In genomic region chr3:128051459-128051836, GRCh38 we compare ENCODE assay signal across 8 cellular contexts. TPM values are rescaled to one million over a fixed set of nuclear protein-coding genes. Genes with fewer than 3 reads are reported as not detected.
DNase-seq lines count a peak whose midpoint lies in the region; ATAC-seq lines count a peak whose summit lies in the region.

No MANE protein-coding gene starts in this region.

- H3K36me3 ChIP-seq in ACC112 (ENCODE audit: insufficient read depth, low read length) (peaks cover 23% of the 10 kb centered on the region), HAP-1 (replicated peaks) (peaks cover 38% of the 10 kb centered on the region)

- H3K4me1 Mint-ChIP-seq in stimulated activated naive B cell treated with anti-CD40 and anti-IgM and Interleukin-4, amounts not matched to agents 10 μg/mL and 1 μg/mL and 100 μg/mL, for 72 hours: peaks cover 25 to 39% of the 10 kb centered on the region in 2 donors

- H2AFZ ChIP-seq in ACC112 (ENCODE audit: low read length, unreplicated experiment): peak overlapping the region; percentile 99

- peak overlapping the region; percentile 100 for H3K4me3 ChIP-seq in ACC112 (ENCODE audit: low read depth, low read length)
- peak overlapping the region; percentile 93 for H3K4me3 ChIP-seq in HAP-1

- peaks cover 0 to 6% of the 10 kb centered on the region in 2 donors for H3K27me3 Mint-ChIP-seq in stimulated activated naive B cell treated with anti-CD40 and anti-IgM and Interleukin-4, amounts not matched to agents 10 μg/mL and 1 μg/mL and 100 μg/mL, for 72 hours

- peak overlapping the region; percentile 89 to 94 for H3K4me3 Mint-ChIP-seq in stimulated activated naive B cell treated with anti-CD40 and anti-IgM and Interleukin-4, amounts not matched to agents 10 μg/mL and 1 μg/mL and 100 μg/mL, for 72 hours

- DNase-seq in HAP-1 (ENCODE audit: low spot score in 2 of 2) (no peak), iPS-NIHi11 (ENCODE audit: low spot score) (peak; percentile 30), HK-2 (ENCODE audit: unreplicated experiment) (no peak)
- no peak for DNase-seq in activated naive CD4-positive, alpha-beta T cell treated with anti-CD3 and anti-CD28 coated beads, Interleukin-2, amount 50 U/mL, for 72 hours (ENCODE audit: low spot score in 2 of 2)
- no peak for DNase-seq in stimulated activated naive B cell treated with anti-CD40 and anti-IgM and Interleukin-4, amounts not matched to agents 10 μg/mL and 1 μg/mL and 100 μg/mL, for 72 hours
- DNase-seq in stimulated activated CD4-positive, alpha-beta T cell treated with anti-CD3 and anti-CD28 coated beads, Interleukin-12 subunit alpha, Interleukin-12 subunit beta, amount 100 ng/mL, for 4 hours: no peak

- no peak for ATAC-seq in activated naive CD4-positive, alpha-beta T cell treated with anti-CD3 and anti-CD28 coated beads, Interleukin-2, amount 50 U/mL, for 72 hours
- no peak for ATAC-seq in stimulated activated naive B cell treated with anti-CD40 and anti-IgM and Interleukin-4, amounts not matched to agents 10 μg/mL and 1 μg/mL and 100 μg/mL, for 72 hours (replicated peaks)
- no peak for ATAC-seq in HG02571 (IDR thresholded peaks at IDR 0.05; ENCODE audit: unreplicated experiment)

- peaks cover 32% of the 10 kb centered on the region for H3K4me1 ChIP-seq in ACC112 (ENCODE audit: control insufficient read depth, insufficient read depth, low read length, unreplicated experiment)
- peaks cover 18% of the 10 kb centered on the region for H3K4me1 ChIP-seq in HAP-1

- peak overlapping the region; percentile 60 for H3K27ac ChIP-seq in ACC112 (ENCODE audit: low read depth, low read length)

- H3K27me3 ChIP-seq in ACC112 (ENCODE audit: insufficient read depth, low read length): no peaks in the 10 kb centered on the region
- H3K27me3 ChIP-seq in HAP-1 (ENCODE audit: low read depth): no peaks in the 10 kb centered on the region; the same call in 1 of the 2 replicates

- no peaks in the 10 kb centered on the region for H3K9me3 ChIP-seq in HAP-1

- H3K9me3 Mint-ChIP-seq in activated naive CD4-positive, alpha-beta T cell treated with anti-CD3 and anti-CD28 coated beads, Interleukin-2, amount 50 U/mL, for 72 hours: no peaks in the 10 kb centered on the region
- H3K9me3 Mint-ChIP-seq in stimulated activated naive B cell treated with anti-CD40 and anti-IgM and Interleukin-4, amounts not matched to agents 10 μg/mL and 1 μg/mL and 100 μg/mL, for 72 hours: no peaks in the 10 kb centered on the region

- H3K36me3 Mint-ChIP-seq in activated naive CD4-positive, alpha-beta T cell treated with anti-CD3 and anti-CD28 coated beads, Interleukin-2, amount 50 U/mL, for 72 hours: peaks cover 34 to 40% of the 10 kb centered on the region in 2 donors
- peaks cover 22 to 32% of the 10 kb centered on the region in 2 donors for H3K36me3 Mint-ChIP-seq in stimulated activated naive B cell treated with anti-CD40 and anti-IgM and Interleukin-4, amounts not matched to agents 10 μg/mL and 1 μg/mL and 100 μg/mL, for 72 hours

- in situ Hi-C loops in HAP-1 (cut with MboI; ENCODE audit: low sequenced_read_pairs): no loop called here

- H3K27ac Mint-ChIP-seq in activated naive CD4-positive, alpha-beta T cell treated with anti-CD3 and anti-CD28 coated beads, Interleukin-2, amount 50 U/mL, for 72 hours: peak overlapping the region; percentile 97 to 98
- peak overlapping the region; percentile 84 for H3K27ac Mint-ChIP-seq in stimulated activated naive B cell treated with anti-CD40 and anti-IgM and Interleukin-4, amounts not matched to agents 10 μg/mL and 1 μg/mL and 100 μg/mL, for 72 hours

- peaks cover 53% of the 10 kb centered on the region for H3K79me2 ChIP-seq in ACC112 (ENCODE audit: control insufficient read depth, insufficient read depth, low read length, unreplicated experiment)

RNA-seq across cellular contexts. Expression of gene SEC61A1, which starts 0.8 kb away (rescaled TPM):
- total RNA-seq in activated naive CD4-positive, alpha-beta T cell treated with anti-CD3 and anti-CD28 coated beads, Interleukin-2, amount 50 U/mL, for 72 hours: 100 to 1,000 TPM; 110 to 127 TPM
